Comparison of ENCODE assay signal across 8 cellular contexts in genomic region chr3:42780892-42781700, GRCh38. TPM values are rescaled to one million over a fixed set of nuclear protein-coding genes. Genes with fewer than 3 reads are reported as not detected.
DNase-seq lines count a peak whose midpoint lies in the region; ATAC-seq and TF ChIP-seq lines count a peak whose summit lies in the region.

No MANE protein-coding gene starts in this region.

- intact Hi-C loops in CD4-positive, alpha-beta T cell (cut with DNase I, micrococcal nuclease), result loop anchor here (1.0 to 5.0 kb wide), 6 partner anchors 22 to 306 kb away; no protein-coding TSS in a partner anchor
- intact Hi-C loops in PC-9 (cut with micrococcal nuclease; ENCODE audit: unreplicated experiment), result loop anchor here (1.0 kb wide), 2 partner anchors 58 to 100 kb away; no protein-coding TSS in a partner anchor
- intact Hi-C loops in colonic mucosa (cut with DNase I), result loop anchor here (5.0 kb wide), 2 partner anchors 56 to 101 kb away; no protein-coding TSS in a partner anchor
- intact Hi-C loops in lower lobe of right lung (cut with DNase I), result no loop called here

- no peak overlapping the region for H2AFZ ChIP-seq in PC-9

- ATAC-seq in CD4-positive, alpha-beta T cell (ENCODE audit: poor library complexity), result peak; percentile 86
- ATAC-seq in lower lobe of right lung, result peak; percentile 82 to 84
- no peak for ATAC-seq in GM18505 (IDR thresholded peaks at IDR 0.05; ENCODE audit: unreplicated experiment)

- H3K36me3 ChIP-seq in PC-9 (ENCODE audit: low read depth) (peaks cover 14% of the 10 kb centered on the region), colonic mucosa (no peaks in the 10 kb centered on the region), lower lobe of right lung (peaks cover 31% of the 10 kb centered on the region)

- TF ChIP-seq POLR2A in GM18505 (IDR thresholded peaks at IDR 0.05; ENCODE audit: borderline replicate concordance, extremely low read depth, insufficient read depth, insufficient read length), result no peak

- no TSS peak for BruUV-seq in PC-9 (replicated peaks; lab: Mats Ljungman, UMichigan)

- H3K27ac ChIP-seq in CD4-positive, alpha-beta T cell (ENCODE audit: low read depth, low read length), result no peak overlapping the region
- H3K27ac ChIP-seq in PC-9, result no peak overlapping the region
- no peak overlapping the region for H3K27ac ChIP-seq in colonic mucosa
- H3K27ac ChIP-seq in lower lobe of right lung, result no peak overlapping the region

- H3K4me1 Mint-ChIP-seq in CD4-positive, alpha-beta T cell (ENCODE audit: low read depth), result peaks cover 6% of the 10 kb centered on the region
- H3K4me1 Mint-ChIP-seq in IgD-negative memory B cell (peaks cover 1 to 4% (median 2%) of the 10 kb centered on the region in 3 donors), type B pancreatic cell (ENCODE audit: unreplicated experiment) (peaks cover 6% of the 10 kb centered on the region)

- TF ChIP-seq CTCF in CD4-positive, alpha-beta T cell (IDR thresholded peaks at IDR 0.05), result peak; percentile 84
- TF ChIP-seq CTCF in GM13977 (IDR thresholded peaks at IDR 0.05; ENCODE audit: extremely low read depth, insufficient read depth, missing control alignments), result peak; percentile 61
- peak; percentile 86 for TF ChIP-seq CTCF in PC-9 (conservative IDR thresholded peaks at IDR 0.05)
- peak; percentile 77 for TF ChIP-seq CTCF in colonic mucosa (IDR thresholded peaks at IDR 0.05)
- peak; percentile 83 for TF ChIP-seq CTCF in lower lobe of right lung (IDR thresholded peaks at IDR 0.05)
- TF ChIP-seq CTCF in type B pancreatic cell (conservative IDR thresholded peaks at IDR 0.05), result peak; percentile 88

- no peaks in the 10 kb centered on the region for H4K20me1 ChIP-seq in PC-9 (ENCODE audit: insufficient read depth)

- no peaks in the 10 kb centered on the region for H3K9me2 ChIP-seq in PC-9 (ENCODE audit: insufficient read depth)

- no peak overlapping the region for H3K27ac Mint-ChIP-seq in CD4-positive, alpha-beta T cell
- H3K27ac Mint-ChIP-seq in IgD-negative memory B cell (peak overlapping the region in 2 of 3 donors; percentile 13 to 78), type B pancreatic cell (peak overlapping the region; percentile 55)

- peaks cover 8% of the 10 kb centered on the region; the same call in 1 of the 2 replicates for H3F3A ChIP-seq in PC-9 (ENCODE audit: insufficient read depth, low read depth)

- H3K9me3 ChIP-seq in CD4-positive, alpha-beta T cell (ENCODE audit: control insufficient read depth, low read length), result no peaks in the 10 kb centered on the region
- H3K9me3 ChIP-seq in PC-9 (ENCODE audit: insufficient read depth, low read depth), result no peaks in the 10 kb centered on the region
- no peaks in the 10 kb centered on the region for H3K9me3 ChIP-seq in colonic mucosa
- no peaks in the 10 kb centered on the region for H3K9me3 ChIP-seq in lower lobe of right lung

- H3K4me3 Mint-ChIP-seq in CD4-positive, alpha-beta T cell, result no peak overlapping the region
- H3K4me3 Mint-ChIP-seq in IgD-negative memory B cell (peak overlapping the region in 1 of 4 donors; percentile 34), type B pancreatic cell (no peak overlapping the region)

- H3K27me3 ChIP-seq in CD4-positive, alpha-beta T cell (ENCODE audit: control insufficient read depth, insufficient read depth, low read length), result no peaks in the 10 kb centered on the region
- H3K27me3 ChIP-seq in PC-9 (ENCODE audit: insufficient read depth, low read depth), result no peaks in the 10 kb centered on the region
- no peaks in the 10 kb centered on the region for H3K27me3 ChIP-seq in colonic mucosa
- no peaks in the 10 kb centered on the region for H3K27me3 ChIP-seq in lower lobe of right lung (ENCODE audit: low read depth)

- H3K9me3 Mint-ChIP-seq in CD4-positive, alpha-beta T cell, result no peaks in the 10 kb centered on the region
- H3K9me3 Mint-ChIP-seq in IgD-negative memory B cell, result no peaks in the 10 kb centered on the region
- no peaks in the 10 kb centered on the region for H3K9me3 Mint-ChIP-seq in type B pancreatic cell

- no peak overlapping the region for H3K4me2 ChIP-seq in PC-9

- H3K79me2 ChIP-seq in PC-9 (ENCODE audit: low read depth), result no peaks in the 10 kb centered on the region

- no peaks in the 10 kb centered on the region for H3K27me3 Mint-ChIP-seq in CD4-positive, alpha-beta T cell
- no peaks in the 10 kb centered on the region for H3K27me3 Mint-ChIP-seq in IgD-negative memory B cell
- H3K27me3 Mint-ChIP-seq in type B pancreatic cell, result no peaks in the 10 kb centered on the region

- peak in 1 of 10 experiments; percentile 17 for DNase-seq in CD4-positive, alpha-beta T cell
- DNase-seq in GM13977 (ENCODE audit: low spot score) (peak; percentile 63), PC-9 (peak in 1 of 2 experiments; percentile 55), colonic mucosa (peak; percentile 52), lower lobe of right lung (no peak), type B pancreatic cell (ENCODE audit: extremely low spot score, unreplicated experiment) (no peak)

- no peak overlapping the region for H3K9ac ChIP-seq in colonic mucosa (ENCODE audit: low read depth in 2 of 2, low read length in 2 of 2)

- H3K4me1 ChIP-seq in PC-9 (replicated peaks; ENCODE audit: insufficient read depth) (no peaks in the 10 kb centered on the region), colonic mucosa (no peaks in the 10 kb centered on the region), lower lobe of right lung (peaks cover 16% of the 10 kb centered on the region)

- H3K4me3 ChIP-seq in PC-9 (no peak overlapping the region), colonic mucosa (no peak overlapping the region), lower lobe of right lung (no peak overlapping the region)

- in situ Hi-C loops in GM13977 (cut with MboI; ENCODE audit: low pct_unique_long_range_greater_than_20kb, low sequenced_read_pairs, unreplicated experiment), result no loop called here

- POLR2A ChIA-PET in CD4-positive, alpha-beta T cell (lab: Charles Lee), result no interaction called here
- POLR2A ChIA-PET in PC-9 (lab: Charles Lee; ENCODE audit: unreplicated experiment), result no interaction called here

- CTCF ChIA-PET in CD4-positive, alpha-beta T cell (lab: Charles Lee), result interaction anchor here (0.6 to 0.9 kb wide), 2 partner anchors 14 to 58 kb away, joined by 3 to 4 read pairs; no protein-coding TSS in a partner anchor
- CTCF ChIA-PET in PC-9 (lab: Charles Lee), result interaction anchor here (0.7 to 1.0 kb wide), 2 partner anchors 48 to 200 kb away, joined by 6 to 10 read pairs; no protein-coding TSS in a partner anchor

- peaks cover 27% of the 10 kb centered on the region for H3K36me3 Mint-ChIP-seq in CD4-positive, alpha-beta T cell (ENCODE audit: low read depth)
- no peaks in the 10 kb centered on the region for H3K36me3 Mint-ChIP-seq in IgD-negative memory B cell
- peaks cover 26% of the 10 kb centered on the region for H3K36me3 Mint-ChIP-seq in type B pancreatic cell

RNA-seq across cellular contexts. Expression of gene CCDC13, which starts 8.0 kb away (rescaled TPM):
- total RNA-seq in CD4-positive, alpha-beta T cell, result under 1 TPM in 1 of 2 experiments, not detected in 1; 0.38 TPM
- polyA plus RNA-seq in IgD-negative memory B cell, result 1.1 TPM
- total RNA-seq in PC-9 (2021) (0.41 TPM in 1 of 2 replicates, not detected in the other), colonic mucosa (1 to 10 TPM in 1 of 2 donors, under 1 TPM in 1; 0.93 to 5.3 TPM), lower lobe of right lung (2.5 TPM), type B pancreatic cell (ENCODE audit: low replicate concordance) (0.71 and 2.4 TPM in 2 replicates)

RNA-seq across cellular contexts. Expression of gene HIGD1A, which starts 23.2 kb away (rescaled TPM):
- total RNA-seq in CD4-positive, alpha-beta T cell, result 10 to 100 TPM in 1 of 2 experiments, 1 to 10 TPM in 1; 9.3 to 11.3 TPM
- 66.7 TPM for polyA plus RNA-seq in IgD-negative memory B cell
- 48.2 and 69.7 TPM in 2 replicates for total RNA-seq in PC-9 (2021)
- 100 to 1,000 TPM; 224 to 360 TPM for total RNA-seq in colonic mucosa
- 83.8 TPM for total RNA-seq in lower lobe of right lung
- total RNA-seq in type B pancreatic cell (ENCODE audit: low replicate concordance), result 100 and 130 TPM in 2 replicates

RNA-seq across cellular contexts. Expression of gene ACKR2, which starts 28.1 kb away (rescaled TPM):
- total RNA-seq in CD4-positive, alpha-beta T cell, result under 1 TPM in 1 of 2 experiments, not detected in 1; 0.42 TPM
- not detected for polyA plus RNA-seq in IgD-negative memory B cell
- total RNA-seq in PC-9 (2021) (1.0 and 2.9 TPM in 2 replicates), colonic mucosa (1 to 10 TPM; 3.2 to 6.5 TPM), lower lobe of right lung (5.3 TPM), type B pancreatic cell (ENCODE audit: low replicate concordance) (3.5 and 3.9 TPM in 2 replicates)

Comparison
In these comparisons a context has a peak if more than half of its experiments do, and no peak if none do; other contexts are left out.
1. DNase-seq: peak in GM13977 (single experiment) and colonic mucosa (single experiment); none in lower lobe of right lung (single experiment) and type B pancreatic cell (single experiment).
2. Peak in every context shown above with its lines, with median percentiles within 50 percentile points of each other: CTCF ChIP-seq.